Comparison of ENCODE assay signal across 8 cellular contexts in the genomic region with DNA sequence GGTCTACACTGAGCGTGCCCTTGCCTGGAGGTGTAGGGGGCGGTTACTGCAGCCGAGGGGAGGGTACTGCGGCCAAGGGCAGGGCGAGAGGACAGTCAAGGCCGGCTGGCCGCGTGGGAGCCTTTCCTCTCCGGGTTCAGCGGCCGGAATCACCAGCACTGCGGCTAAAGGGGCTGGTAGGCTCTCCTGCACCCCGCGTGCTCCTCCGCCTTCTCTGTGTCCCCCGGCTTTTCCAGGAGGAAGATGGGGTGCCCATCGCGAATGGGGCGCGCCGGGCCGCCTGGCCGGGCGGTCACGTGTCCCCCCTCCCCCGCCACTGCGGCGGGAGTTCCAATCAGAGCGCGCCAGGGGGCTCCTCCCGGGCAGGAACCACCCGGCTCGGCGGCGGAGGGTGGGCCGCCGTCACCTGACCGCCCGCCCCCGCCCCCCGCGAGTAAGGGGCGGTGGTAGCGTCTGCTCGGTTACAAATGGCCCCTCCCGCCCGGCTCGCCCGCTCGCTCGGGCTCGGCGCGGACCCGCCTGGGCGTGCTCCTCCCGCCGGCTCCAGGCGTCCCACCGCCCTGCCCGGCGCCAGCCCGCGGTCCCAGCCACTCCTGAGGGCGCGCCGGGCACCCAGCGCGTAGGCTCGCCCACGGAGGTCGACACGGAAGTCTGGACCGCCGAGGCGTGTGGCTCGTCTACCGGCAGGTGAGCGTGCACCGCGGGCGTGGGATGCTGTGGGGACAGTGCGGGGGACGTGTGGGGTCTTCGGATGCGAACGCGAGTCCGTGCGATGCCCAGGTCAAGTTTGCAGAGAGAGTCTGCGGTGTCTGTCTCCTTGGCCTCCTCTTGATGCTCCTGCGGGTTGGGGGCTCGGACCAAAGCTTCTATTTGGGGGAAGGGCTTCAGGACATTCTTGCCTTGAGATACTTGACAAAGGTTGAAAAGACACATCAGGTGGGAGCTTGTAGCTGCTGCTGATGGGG.
DNase-seq lines count a peak whose midpoint lies in the region; ATAC-seq and TF ChIP-seq lines count a peak whose summit lies in the region.

No MANE protein-coding gene starts in this region.

- H3K4me3 ChIP-seq in BE2C (ENCODE audit: low read depth, low read length): peak overlapping the region; percentile 76
- 0 out of 2 replicates have a peak overlapping the region, but pooled peaks have one; percentile 20 for H3K4me3 ChIP-seq in LNCaP clone FGC (ENCODE audit: low read depth, low read length)
- H3K4me3 ChIP-seq in left ventricle myocardium inferior: peak overlapping the region; percentile 67

- peaks cover 3% of the 10 kb centered on the region for H3K9me3 Mint-ChIP-seq in activated naive CD8-positive, alpha-beta T cell treated with anti-CD3 and anti-CD28 coated beads for 36 hours

- peak; percentile 41 for ATAC-seq in GM18907 (IDR thresholded peaks at IDR 0.05; ENCODE audit: unreplicated experiment)

- H3K27ac Mint-ChIP-seq in activated naive CD8-positive, alpha-beta T cell treated with anti-CD3 and anti-CD28 coated beads for 36 hours: no peak overlapping the region

- no peak overlapping the region for H3K27ac ChIP-seq in left ventricle myocardium inferior (replicated peaks)

- H3K27me3 Mint-ChIP-seq in activated naive CD8-positive, alpha-beta T cell treated with anti-CD3 and anti-CD28 coated beads for 36 hours: peaks cover 93% of the 10 kb centered on the region

- H3K4me3 Mint-ChIP-seq in activated naive CD8-positive, alpha-beta T cell treated with anti-CD3 and anti-CD28 coated beads for 36 hours: peak overlapping the region; percentile 77

- H3K4me1 Mint-ChIP-seq in activated naive CD8-positive, alpha-beta T cell treated with anti-CD3 and anti-CD28 coated beads for 36 hours: peaks cover 36% of the 10 kb centered on the region

- DNase-seq in BE2C (peak; percentile 83), LNCaP clone FGC (ENCODE audit: low read depth) (no peak), left ventricle myocardium inferior (no peak), putamen (ENCODE audit: low spot score) (peak; percentile 80), T-helper 1 cell (no peak), NCI-H1436 (lab: John Stamatoyannopoulos, UW) (no peak)
- DNase-seq in activated naive CD8-positive, alpha-beta T cell treated with anti-CD3 and anti-CD28 coated beads for 36 hours: peak; percentile 24

- no peaks in the 10 kb centered on the region for H3K9me3 ChIP-seq in BE2C
- H3K9me3 ChIP-seq in left ventricle myocardium inferior (replicated peaks): no peaks in the 10 kb centered on the region

- no peaks in the 10 kb centered on the region for H3K36me3 ChIP-seq in BE2C
- no peaks in the 10 kb centered on the region for H3K36me3 ChIP-seq in left ventricle myocardium inferior

- intact Hi-C loops in left ventricle myocardium inferior (cut with micrococcal nuclease): no loop called here

- no peaks in the 10 kb centered on the region for H3K4me1 ChIP-seq in BE2C
- peaks cover 50% of the 10 kb centered on the region for H3K4me1 ChIP-seq in left ventricle myocardium inferior

- no peaks in the 10 kb centered on the region for H3K36me3 Mint-ChIP-seq in activated naive CD8-positive, alpha-beta T cell treated with anti-CD3 and anti-CD28 coated beads for 36 hours

- H3K27me3 ChIP-seq in BE2C (peaks cover 8% of the 10 kb centered on the region), left ventricle myocardium inferior (ENCODE audit: low read depth) (peaks cover 100% of the 10 kb centered on the region)

- no peak for TF ChIP-seq CTCF in BE2C (IDR thresholded peaks at IDR 0.05; ENCODE audit: low read depth, low read length)
- TF ChIP-seq CTCF in LNCaP clone FGC (IDR thresholded peaks at IDR 0.05; ENCODE audit: control insufficient read depth, extremely low read depth, insufficient read depth): no peak
- no peak for TF ChIP-seq CTCF in left ventricle myocardium inferior (IDR thresholded peaks at IDR 0.05; ENCODE audit: borderline replicate concordance)

Comparison
In these comparisons a context has a peak if more than half of its experiments do, and no peak if none do; other contexts are left out.
1. DNase-seq: peak in BE2C (single experiment), activated naive CD8-positive, alpha-beta T cell treated with anti-CD3 and anti-CD28 coated beads for 36 hours (single experiment) and putamen (single experiment); none in LNCaP clone FGC (single experiment), left ventricle myocardium inferior (single experiment), T-helper 1 cell (0 of 5) and NCI-H1436 (single experiment).
2. H3K4me3 ChIP-seq: peak in every context shown above with its lines; median percentile 76 in BE2C; 67 in left ventricle myocardium inferior; 20 in LNCaP clone FGC.